8 cellular contexts compared by ENCODE assay signal in genomic region chr2:85433511-85434089, GRCh38. TPM values are rescaled to one million over a fixed set of nuclear protein-coding genes. Genes with fewer than 3 reads are reported as not detected.
DNase-seq lines count a peak whose midpoint lies in the region; ATAC-seq, FAIRE-seq and TF ChIP-seq lines count a peak whose summit lies in the region.

No MANE protein-coding gene starts in this region.

- no peaks in the 10 kb centered on the region for H3K36me3 ChIP-seq in body of pancreas (replicated peaks in 1 of 2; ENCODE audit: insufficient read depth in 1 of 2, low read depth in 2 of 2)
- no peaks in the 10 kb centered on the region for H3K36me3 ChIP-seq in kidney (ENCODE audit: control insufficient read depth in 1 of 2, insufficient read depth in 2 of 2, low read length in 2 of 2)

- intact Hi-C loops in body of pancreas (cut with DNase I) = no loop called here
- intact Hi-C loops in kidney (cut with DNase I) = no loop called here

- no peaks in the 10 kb centered on the region for H3K27me3 ChIP-seq in body of pancreas

- ATAC-seq in body of pancreas (peak; percentile 62), HG02981 (IDR thresholded peaks at IDR 0.05; ENCODE audit: unreplicated experiment) (no peak), GM18861 (IDR thresholded peaks at IDR 0.05; ENCODE audit: unreplicated experiment) (no peak), GM21390 (IDR thresholded peaks at IDR 0.05; ENCODE audit: unreplicated experiment) (no peak)

- no peak for TF ChIP-seq POLR2A in body of pancreas (IDR thresholded peaks at IDR 0.05)

- H3K27ac ChIP-seq in body of pancreas (peak overlapping the region; percentile 44 to 64 (median 46)), kidney (ENCODE audit: low read depth in 2 of 2, low read length in 2 of 2) (peak overlapping the region; percentile 24 to 67), substantia nigra (ENCODE audit: low read depth, low read length, poor library complexity, severe bottlenecking) (peak overlapping the region; percentile 97)

- FAIRE-seq in kidney (lab: Jason Lieb, UNC) = no peak

- H3K4me3 ChIP-seq in body of pancreas (no peak overlapping the region), kidney (ENCODE audit: low read length in 2 of 2) (no peak overlapping the region)

- 56 to 72% methylated on average over 3 to 6 of the region's 6 CpGs for WGBS in body of pancreas, 2 donors

- H3K9me3 ChIP-seq in body of pancreas (no peaks in the 10 kb centered on the region), kidney (ENCODE audit: control insufficient read depth in 1 of 2, low read length in 2 of 2) (no peaks in the 10 kb centered on the region)

- DNase-seq in NCI-H1417 (lab: John Stamatoyannopoulos, UW) (peak in 2 of 3 experiments; percentile 28 to 59), NCI-H1417 treated with DMSO at 0.1 percent for 48 hours (lab: John Stamatoyannopoulos, UW) (no peak), body of pancreas (peak; percentile 73 to 91 (median 82)), kidney (peak; percentile 94), substantia nigra (lab: John Stamatoyannopoulos, UW) (peak; percentile 43 to 98 (median 89))

- H3K9ac ChIP-seq in kidney (ENCODE audit: low read length in 2 of 2) = peak overlapping the region in 1 of 2 donors; percentile 46

- peaks cover 58% of the 10 kb centered on the region for H3K4me1 ChIP-seq in body of pancreas
- peaks cover 35 to 38% of the 10 kb centered on the region in 2 donors for H3K4me1 ChIP-seq in kidney (ENCODE audit: control insufficient read depth in 1 of 2, insufficient read depth in 1 of 2, low read depth in 1 of 2, low read length in 2 of 2)

- TF ChIP-seq CTCF in body of pancreas (IDR thresholded peaks at IDR 0.05) (no peak), kidney (IDR thresholded peaks at IDR 0.05; ENCODE audit: borderline replicate concordance, extremely low read depth, insufficient read depth) (no peak)

RNA-seq across cellular contexts. Expression of gene SH2D6, which starts 15.1 kb away (rescaled TPM):
- total RNA-seq in body of pancreas (10 to 100 TPM in 1 of 2 donors, under 1 TPM in 1; 0.26 to 15.5 TPM), kidney (0.98 TPM)
- 3.2 TPM for polyA plus RNA-seq in kidney (ENCODE audit: insufficient read depth, low read depth, low replicate concordance)

RNA-seq across cellular contexts. Expression of gene CAPG, which starts 23.4 kb away (rescaled TPM):
- total RNA-seq in body of pancreas (10 to 100 TPM; 26.0 to 35.0 TPM), kidney (377 TPM)
- 361 TPM for polyA plus RNA-seq in kidney (ENCODE audit: insufficient read depth, low read depth, low replicate concordance)

Comparison
In these comparisons a context has a peak if more than half of its experiments do, and no peak if none do; other contexts are left out.
1. H3K27ac ChIP-seq: peak in every context shown above with its lines; median percentile 97 in substantia nigra; 46 in body of pancreas; 46 in kidney.
2. RNA of gene CAPG, which starts 23.4 kb away (total RNA-seq): 377 TPM in kidney (single experiment); 26.0 to 35.0 TPM in body of pancreas; every median in the first group is over 10 times any median in the second.